In the genomic region with DNA sequence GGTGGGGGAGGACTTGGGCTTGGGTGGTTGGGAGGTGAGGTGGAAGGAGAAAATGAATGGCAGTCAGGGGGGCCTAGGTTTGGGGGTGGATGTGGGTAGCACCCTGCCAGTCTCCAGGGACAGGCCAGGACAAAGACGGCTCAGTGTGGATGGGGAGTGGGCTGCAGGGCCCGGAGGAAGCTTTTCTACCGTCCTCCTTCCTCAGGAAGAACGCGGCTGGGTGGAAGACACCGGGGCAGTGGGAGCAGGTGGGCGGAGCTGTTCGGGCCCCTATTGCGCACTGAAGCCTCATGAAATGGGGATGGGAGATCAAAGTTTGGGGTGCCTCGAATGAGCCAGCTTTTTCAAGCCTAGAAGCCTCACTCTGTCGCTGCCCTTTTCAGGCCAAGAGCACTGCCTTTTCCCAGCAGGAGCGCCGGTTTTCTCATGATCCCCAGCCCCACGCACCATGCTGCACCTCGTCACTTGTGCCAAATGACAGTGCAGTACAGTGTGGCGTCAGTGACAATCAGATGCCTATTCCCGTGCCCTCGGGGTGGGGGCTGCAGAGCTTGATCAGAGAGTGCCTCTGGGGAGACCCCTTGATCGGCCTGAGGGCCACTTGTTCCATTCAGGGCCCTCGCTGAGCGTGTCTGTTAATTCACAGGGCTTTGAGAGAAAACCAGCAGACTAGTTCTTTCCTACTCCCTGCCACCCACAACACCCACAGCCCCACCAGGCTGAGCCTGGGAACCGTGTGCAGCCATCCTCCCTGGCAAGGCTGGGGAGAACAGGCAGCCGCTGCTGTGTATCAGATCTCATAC, we compare ENCODE assay signal across 8 cellular contexts. TPM values are rescaled to one million over a fixed set of nuclear protein-coding genes. Genes with fewer than 3 reads are reported as not detected.
DNase-seq lines count a peak whose midpoint lies in the region; ATAC-seq and TF ChIP-seq lines count a peak whose summit lies in the region.

No MANE protein-coding gene starts in this region.

- no peaks in the 10 kb centered on the region for H3K27me3 Mint-ChIP-seq in activated CD8-positive, alpha-beta T cell treated with anti-CD3 and anti-CD28 coated beads for 36 hours

- H3K4me3 ChIP-seq in H7 (ENCODE audit: insufficient read depth, low read depth, low read length) (peak overlapping the region; percentile 91), fibroblast of villous mesenchyme (ENCODE audit: low read depth, low read length) (peak overlapping the region; percentile 97)

- POLR2A ChIA-PET in activated CD8-positive, alpha-beta T cell treated with anti-CD3 and anti-CD28 coated beads for 36 hours (lab: Charles Lee): interaction anchor here (0.7 to 10.7 kb wide), 15 partner anchors 13 to 252 kb away, joined by 3 to 232 read pairs (median 7); partner anchors contain the start of genes DACT3, PRKD2, PTGIR and SLC1A5

- CTCF ChIA-PET in activated CD8-positive, alpha-beta T cell treated with anti-CD3 and anti-CD28 coated beads for 36 hours (lab: Charles Lee): interaction anchor here (0.6 to 4.3 kb wide), 6 partner anchors 10 to 65 kb away, joined by 3 to 56 read pairs (median 7); partner anchors contain the start of gene DACT3

- H3K36me3 Mint-ChIP-seq in activated CD8-positive, alpha-beta T cell treated with anti-CD3 and anti-CD28 coated beads for 36 hours (ENCODE audit: low read depth): peaks cover 50% of the 10 kb centered on the region

- peaks cover 32% of the 10 kb centered on the region for H3K4me1 Mint-ChIP-seq in activated CD8-positive, alpha-beta T cell treated with anti-CD3 and anti-CD28 coated beads for 36 hours (ENCODE audit: low read depth)

- H3K27ac Mint-ChIP-seq in activated CD8-positive, alpha-beta T cell treated with anti-CD3 and anti-CD28 coated beads for 36 hours: peak overlapping the region; percentile 100

- H3K36me3 ChIP-seq in H7 (replicated peaks; ENCODE audit: control insufficient read depth, insufficient read depth, low read length): peaks cover 13% of the 10 kb centered on the region

- peak; percentile 65 for DNase-seq in H7
- peak; percentile 77 for DNase-seq in activated CD8-positive, alpha-beta T cell treated with anti-CD3 and anti-CD28 coated beads for 36 hours
- DNase-seq in fibroblast of villous mesenchyme (ENCODE audit: low read depth): no peak
- peak; percentile 56 for DNase-seq in pons (ENCODE audit: low spot score)
- DNase-seq in NCI-H2227 (lab: John Stamatoyannopoulos, UW; ENCODE audit: unreplicated experiment): no peak
- no peak for DNase-seq in NCI-H1048 (lab: John Stamatoyannopoulos, UW)
- DNase-seq in dermis blood vessel endothelial cell: no peak

- peak overlapping the region; percentile 99 for H3K4me3 Mint-ChIP-seq in activated CD8-positive, alpha-beta T cell treated with anti-CD3 and anti-CD28 coated beads for 36 hours

- no peak for TF ChIP-seq CTCF in activated CD8-positive, alpha-beta T cell treated with anti-CD3 and anti-CD28 coated beads for 36 hours (IDR thresholded peaks at IDR 0.05)
- no peak for TF ChIP-seq CTCF in fibroblast of villous mesenchyme (IDR thresholded peaks at IDR 0.05; ENCODE audit: insufficient read depth, low read depth, low read length)

- H3K27me3 ChIP-seq in H7 (ENCODE audit: control insufficient read depth, insufficient read depth, low read length): no peaks in the 10 kb centered on the region

- intact Hi-C loops in activated CD8-positive, alpha-beta T cell treated with anti-CD3 and anti-CD28 coated beads for 36 hours (cut with micrococcal nuclease): no loop called here

- peaks cover 11% of the 10 kb centered on the region for H3K9me3 Mint-ChIP-seq in activated CD8-positive, alpha-beta T cell treated with anti-CD3 and anti-CD28 coated beads for 36 hours

- ATAC-seq in activated CD8-positive, alpha-beta T cell treated with anti-CD3 and anti-CD28 coated beads for 36 hours: peak; percentile 14
- no peak for ATAC-seq in HG02885 (IDR thresholded peaks at IDR 0.05; ENCODE audit: poor library complexity, unreplicated experiment)

RNA-seq across cellular contexts. Expression of gene CALM3, which starts 1.5 kb away (rescaled TPM):
- total RNA-seq in H7 (2014; rRNA removed; shearing (Covaris generic)): 162 and 202 TPM in 2 replicates
- 100 to 1,000 TPM; 565 to 582 TPM for total RNA-seq in activated CD8-positive, alpha-beta T cell treated with anti-CD3 and anti-CD28 coated beads for 36 hours
- total RNA-seq in fibroblast of villous mesenchyme (124 and 213 TPM in 2 replicates), dermis blood vessel endothelial cell (154 and 372 TPM in 2 replicates)

RNA-seq across cellular contexts. Expression of gene PTGIR, which starts 22.3 kb away (rescaled TPM):
- 0.14 and 0.18 TPM in 2 replicates for total RNA-seq in H7 (2014; rRNA removed; shearing (Covaris generic))
- 10 to 100 TPM; 45.4 to 48.8 TPM for total RNA-seq in activated CD8-positive, alpha-beta T cell treated with anti-CD3 and anti-CD28 coated beads for 36 hours
- total RNA-seq in fibroblast of villous mesenchyme: 3.5 and 5.5 TPM in 2 replicates
- not detected in 2 replicates for total RNA-seq in dermis blood vessel endothelial cell

RNA-seq across cellular contexts. Expression of gene GNG8, which starts 33.4 kb away (rescaled TPM):
- total RNA-seq in H7 (2014; rRNA removed; shearing (Covaris generic)): not detected in 2 replicates
- total RNA-seq in activated CD8-positive, alpha-beta T cell treated with anti-CD3 and anti-CD28 coated beads for 36 hours: 10 to 100 TPM; 33.0 to 45.4 TPM
- not detected in 2 replicates for total RNA-seq in fibroblast of villous mesenchyme
- total RNA-seq in dermis blood vessel endothelial cell: not detected in 2 replicates

RNA-seq across cellular contexts. Expression of gene DACT3, which starts 58.4 kb away (rescaled TPM):
- 0.37 and 0.55 TPM in 2 replicates for total RNA-seq in H7 (2014; rRNA removed; shearing (Covaris generic))
- total RNA-seq in activated CD8-positive, alpha-beta T cell treated with anti-CD3 and anti-CD28 coated beads for 36 hours: 1 to 10 TPM; 5.8 to 6.1 TPM
- total RNA-seq in fibroblast of villous mesenchyme: 5.2 and 11.3 TPM in 2 replicates
- 0.14 and 0.34 TPM in 2 replicates for total RNA-seq in dermis blood vessel endothelial cell

Comparison
In these comparisons a context has a peak if more than half of its experiments do, and no peak if none do; other contexts are left out.
1. DNase-seq: peak in H7 (single experiment), activated CD8-positive, alpha-beta T cell treated with anti-CD3 and anti-CD28 coated beads for 36 hours (single experiment) and pons (single experiment); none in fibroblast of villous mesenchyme (single experiment), NCI-H2227 (single experiment), NCI-H1048 (single experiment) and dermis blood vessel endothelial cell (single experiment).
2. RNA of gene GNG8, which starts 33.4 kb away (total RNA-seq): 33.0 to 45.4 TPM in activated CD8-positive, alpha-beta T cell treated with anti-CD3 and anti-CD28 coated beads for 36 hours; not detected in H7, not detected in fibroblast of villous mesenchyme and not detected in dermis blood vessel endothelial cell; every median in the first group is over 10 times any median in the second.